In genomic region chr1:10271090-10271489, GRCh38 we compare ENCODE assay signal across 14 cellular contexts.
DNase-seq lines count a peak whose midpoint lies in the region; ATAC-seq and TF ChIP-seq lines count a peak whose summit lies in the region.
"Had no signal": no experiment of that assay in that cellular context is flagged by ENCODE, and none has a peak within 500 bp of the region (broad histone marks: within the 10 kb centered on the region; RNA-seq: fewer than 3 reads in every experiment).

No MANE protein-coding gene starts in this region.

- H3K9me3 ChIP-seq in HEK293 (ENCODE audit: control insufficient read depth, insufficient read depth, low read depth, low read length) (no peaks in the 10 kb centered on the region), Loucy (ENCODE audit: insufficient read depth, low read depth, low read length) (no peaks in the 10 kb centered on the region), gastrocnemius medialis (no peaks in the 10 kb centered on the region)
- H3K9me3 ChIP-seq: BE2C had no signal

- no peaks in the 10 kb centered on the region for H4K20me1 ChIP-seq in Loucy (ENCODE audit: insufficient read depth, low read length, poor library complexity, severe bottlenecking)

- POLR2A ChIA-PET in HEK293 (lab: Yijun Ruan, JAX), result interaction anchor here (0.6 to 0.8 kb wide), 2 partner anchors 61 to 236 kb away, joined by 3 read pairs; partner anchors contain the start of gene KIF1B

- peaks cover 28 to 64% of the 10 kb centered on the region in 2 experiments for H3K36me3 ChIP-seq in HEK293 (ENCODE audit: control insufficient read depth in 2 of 2, insufficient read depth in 1 of 2, low read length in 2 of 2)
- peaks cover 9% of the 10 kb centered on the region; the same call in 1 of the 2 replicates for H3K36me3 ChIP-seq in Loucy (ENCODE audit: insufficient read depth, low read length)
- H3K36me3 ChIP-seq in gastrocnemius medialis, result peaks cover 0 to 63% of the 10 kb centered on the region in 2 donors
- H3K36me3 ChIP-seq: BE2C had no signal

- DNase-seq in left lobe of liver (ENCODE audit: low spot score) (no peak), gastrocnemius medialis (no peak), AG08395 (ENCODE audit: low spot score) (no peak), NCI-H2227 (lab: John Stamatoyannopoulos, UW; ENCODE audit: unreplicated experiment) (no peak)
- DNase-seq in stimulated activated naive CD4-positive, alpha-beta T cell (lab: John Stamatoyannopoulos, UW), result no peak
- DNase-seq: BE2C; CD4-positive, alpha-beta memory T cell; DMS79; EL; GOT3; H9 had no signal

- no peak for TF ChIP-seq POLR2A in gastrocnemius medialis (IDR thresholded peaks at IDR 0.05)

- no peaks in the 10 kb centered on the region for H3K79me2 ChIP-seq in Loucy (ENCODE audit: insufficient read depth, low read length)

- no peaks in the 10 kb centered on the region for H3F3A ChIP-seq in Loucy (ENCODE audit: low read depth)

- H3K27me3 ChIP-seq in Loucy (ENCODE audit: insufficient read depth, low read length, poor library complexity, severe bottlenecking) (no peaks in the 10 kb centered on the region), gastrocnemius medialis (no peaks in the 10 kb centered on the region)
- H3K27me3 ChIP-seq: BE2C had no signal

- no peak overlapping the region for H3K4me2 ChIP-seq in Loucy (ENCODE audit: low read depth, low read length, poor library complexity, severe bottlenecking)

- H3K4me1 ChIP-seq in HEK293 (ENCODE audit: control insufficient read depth, insufficient read depth, low read length), result no peaks in the 10 kb centered on the region
- peaks cover 6% of the 10 kb centered on the region for H3K4me1 ChIP-seq in Loucy (ENCODE audit: insufficient read depth, low read length, poor library complexity, severe bottlenecking)
- peaks cover 13 to 40% of the 10 kb centered on the region in 2 donors for H3K4me1 ChIP-seq in gastrocnemius medialis
- H3K4me1 ChIP-seq: BE2C had no signal

- TF ChIP-seq CTCF in HEK293 (tag by site-specific recombination; IDR thresholded peaks at IDR 0.05), result no peak
- TF ChIP-seq CTCF in Loucy (conservative IDR thresholded peaks at IDR 0.05; ENCODE audit: low read length), result no peak
- TF ChIP-seq CTCF in gastrocnemius medialis (IDR thresholded peaks at IDR 0.05 in 4 of 5, conservative IDR thresholded peaks at IDR 0.05 in 1 of 5), result no peak

- ATAC-seq in left lobe of liver, result peak; percentile 31
- no peak for ATAC-seq in gastrocnemius medialis

- H3K4me3 ChIP-seq in HEK293 (ENCODE audit: low read depth, low read length), result no peak overlapping the region
- no peak overlapping the region for H3K4me3 ChIP-seq in Loucy (ENCODE audit: low read length, poor library complexity, severe bottlenecking)
- H3K4me3 ChIP-seq in gastrocnemius medialis, result no peak overlapping the region

- intact Hi-C loops in gastrocnemius medialis (cut with DNase I; ENCODE audit: low total_unique reads), result no loop called here

- CTCF ChIA-PET in HEK293 (lab: Yijun Ruan, JAX), result interaction anchor here (0.5 to 1.8 kb wide), 5 partner anchors 33 to 166 kb away, joined by 3 to 10 read pairs (median 4); partner anchors contain the start of gene KIF1B

- H3K9me2 ChIP-seq in Loucy (replicated peaks; ENCODE audit: low read depth, low read length), result no peaks in the 10 kb centered on the region

- peak overlapping the region; percentile 51; the same call in 1 of the 2 replicates for H2AFZ ChIP-seq in Loucy (ENCODE audit: low read length)

- in situ Hi-C loops in gastrocnemius medialis (cut with MboI; ENCODE audit: low sequenced_read_pairs in 4 of 4), result no loop called here

- H3K27ac ChIP-seq in HEK293 (ENCODE audit: extremely low read depth, low read depth, low read length) (no peak overlapping the region), gastrocnemius medialis (peak overlapping the region; percentile 48 to 91 (median 75))
- H3K27ac ChIP-seq: C4-2B had no signal

- H3K9ac ChIP-seq in Loucy (ENCODE audit: low read depth, low read length, poor library complexity, severe bottlenecking), result no peak overlapping the region

TF ChIP-seq in HEK293, 187 proteins besides CTCF, POLR2A, EP300 and RAD21:
- no peak for TF ChIP-seq ZNF132 (tag by site-specific recombination; IDR thresholded peaks at IDR 0.05; ENCODE audit: borderline replicate concordance)
- peak; percentile 27; the same call in 1 of the 2 replicates for TF ChIP-seq PRDM6 (tag by site-specific recombination; IDR thresholded peaks at IDR 0.05)
TF ChIP-seq in HEK293: peak in this region for 1.
